ENCODE assay signal across 8 cellular contexts in the genomic region with DNA sequence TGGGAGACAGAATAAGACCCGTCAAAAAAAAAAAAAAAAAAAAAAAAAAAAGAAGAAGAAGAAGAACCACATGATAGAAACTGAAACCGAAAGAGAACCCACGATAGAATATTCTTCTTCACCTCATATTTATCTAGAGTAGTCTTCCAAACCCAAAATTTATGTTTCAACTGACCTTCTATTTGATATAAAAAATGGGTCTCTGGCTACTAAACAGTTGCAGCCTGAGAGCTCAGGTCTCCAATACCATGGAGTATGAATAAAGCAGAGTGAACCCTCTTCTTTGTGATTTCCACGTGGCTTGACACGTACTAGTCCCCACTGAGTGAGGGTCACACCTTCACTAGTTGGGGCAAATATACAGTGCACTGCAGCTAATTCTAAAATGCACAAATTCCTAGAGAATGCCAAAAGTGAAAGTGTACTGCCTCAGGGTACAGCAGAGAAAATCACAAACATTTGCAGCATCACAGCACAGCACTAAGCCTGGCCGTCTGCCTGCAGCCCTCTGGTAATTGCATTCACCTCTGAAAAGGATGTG. TPM values are rescaled to one million over a fixed set of nuclear protein-coding genes. Genes with fewer than 3 reads are reported as not detected.
DNase-seq lines count a peak whose midpoint lies in the region; ATAC-seq and TF ChIP-seq lines count a peak whose summit lies in the region.

No MANE protein-coding gene starts in this region.

- H3K36me3 Mint-ChIP-seq in activated naive CD4-positive, alpha-beta T cell treated with anti-CD3 and anti-CD28 coated beads, Interleukin-2, amount 10 ng/mL, durations not matched to agents 7 days and 5 days: no peaks in the 10 kb centered on the region
- no peaks in the 10 kb centered on the region for H3K36me3 Mint-ChIP-seq in activated naive CD8-positive, alpha-beta T cell treated with anti-CD3 and anti-CD28 coated beads, Interleukin-2, amount 10 ng/mL, durations not matched to agents 7 days and 5 days
- H3K36me3 Mint-ChIP-seq in neural progenitor cell: no peaks in the 10 kb centered on the region

- peak; percentile 48 for ATAC-seq in HG03521 (IDR thresholded peaks at IDR 0.05; ENCODE audit: unreplicated experiment)
- ATAC-seq in activated naive CD8-positive, alpha-beta T cell treated with anti-CD3 and anti-CD28 coated beads, Interleukin-2, amount 10 ng/mL, durations not matched to agents 7 days and 5 days (ENCODE audit: low read depth): peak; percentile 80

- peak overlapping the region; percentile 90 for H3K27ac Mint-ChIP-seq in activated naive CD4-positive, alpha-beta T cell treated with anti-CD3 and anti-CD28 coated beads, Interleukin-2, amount 10 ng/mL, durations not matched to agents 7 days and 5 days
- peak overlapping the region; percentile 84 for H3K27ac Mint-ChIP-seq in activated naive CD8-positive, alpha-beta T cell treated with anti-CD3 and anti-CD28 coated beads, Interleukin-2, amount 10 ng/mL, durations not matched to agents 7 days and 5 days
- H3K27ac Mint-ChIP-seq in neural progenitor cell: no peak overlapping the region

- H2AFZ ChIP-seq in neural progenitor cell (replicated peaks): peak overlapping the region; percentile 17

- peaks cover 16% of the 10 kb centered on the region for H3K4me1 Mint-ChIP-seq in activated naive CD4-positive, alpha-beta T cell treated with anti-CD3 and anti-CD28 coated beads, Interleukin-2, amount 10 ng/mL, durations not matched to agents 7 days and 5 days
- peaks cover 9% of the 10 kb centered on the region for H3K4me1 Mint-ChIP-seq in activated naive CD8-positive, alpha-beta T cell treated with anti-CD3 and anti-CD28 coated beads, Interleukin-2, amount 10 ng/mL, durations not matched to agents 7 days and 5 days
- H3K4me1 Mint-ChIP-seq in neural progenitor cell: peaks cover 9% of the 10 kb centered on the region

- no peaks in the 10 kb centered on the region for H3F3A ChIP-seq in neural progenitor cell (ENCODE audit: low read depth)

- H3K9me3 Mint-ChIP-seq in activated naive CD4-positive, alpha-beta T cell treated with anti-CD3 and anti-CD28 coated beads, Interleukin-2, amount 10 ng/mL, durations not matched to agents 7 days and 5 days: no peaks in the 10 kb centered on the region
- H3K9me3 Mint-ChIP-seq in activated naive CD8-positive, alpha-beta T cell treated with anti-CD3 and anti-CD28 coated beads, Interleukin-2, amount 10 ng/mL, durations not matched to agents 7 days and 5 days: peaks cover 2% of the 10 kb centered on the region
- H3K9me3 Mint-ChIP-seq in neural progenitor cell: no peaks in the 10 kb centered on the region

- no peaks in the 10 kb centered on the region for H3K9me3 ChIP-seq in neural progenitor cell (ENCODE audit: low read depth)

- no peaks in the 10 kb centered on the region for H3K79me2 ChIP-seq in neural progenitor cell (ENCODE audit: low read depth)

- no peaks in the 10 kb centered on the region for H3K27me3 ChIP-seq in neural progenitor cell

- CTCF ChIA-PET in activated naive CD4-positive, alpha-beta T cell treated with anti-CD3 and anti-CD28 coated beads, Interleukin-2, amount 10 ng/mL, durations not matched to agents 7 days and 5 days (lab: Charles Lee): no interaction called here

- no peaks in the 10 kb centered on the region for H3K36me3 ChIP-seq in neural progenitor cell

- H3K9ac ChIP-seq in neural progenitor cell: no peak overlapping the region

- peak overlapping the region; percentile 68 for H3K4me3 Mint-ChIP-seq in activated naive CD4-positive, alpha-beta T cell treated with anti-CD3 and anti-CD28 coated beads, Interleukin-2, amount 10 ng/mL, durations not matched to agents 7 days and 5 days
- H3K4me3 Mint-ChIP-seq in activated naive CD8-positive, alpha-beta T cell treated with anti-CD3 and anti-CD28 coated beads, Interleukin-2, amount 10 ng/mL, durations not matched to agents 7 days and 5 days: peak overlapping the region; percentile 79
- no peak overlapping the region for H3K4me3 Mint-ChIP-seq in neural progenitor cell

- H3K27ac ChIP-seq in neural progenitor cell: no peak overlapping the region

- DNase-seq in activated naive CD4-positive, alpha-beta T cell treated with anti-CD3 and anti-CD28 coated beads, Interleukin-2, amount 10 ng/mL, durations not matched to agents 7 days and 5 days: peak; percentile 21
- DNase-seq in activated naive CD4-positive, alpha-beta T cell treated with Interleukin-2 at 50 U/mL for 16 hours: no peak
- DNase-seq in activated naive CD8-positive, alpha-beta T cell treated with anti-CD3 and anti-CD28 coated beads, Interleukin-2, amount 10 ng/mL, durations not matched to agents 7 days and 5 days: peak; percentile 28
- DNase-seq in neural progenitor cell (ENCODE audit: low spot score) (no peak), DMS153 (lab: John Stamatoyannopoulos, UW) (no peak), cortex of kidney (lab: John Stamatoyannopoulos, UW) (no peak), COR-L47 (lab: John Stamatoyannopoulos, UW) (no peak)

- POLR2A ChIA-PET in activated naive CD8-positive, alpha-beta T cell treated with anti-CD3 and anti-CD28 coated beads, Interleukin-2, amount 10 ng/mL, durations not matched to agents 7 days and 5 days (lab: Charles Lee): interaction anchor here (1.5 to 1.6 kb wide), 2 partner anchors 31 to 244 kb away, joined by 5 to 9 read pairs; a partner anchor contains a TSS

- no peaks in the 10 kb centered on the region for H4K20me1 ChIP-seq in neural progenitor cell (ENCODE audit: low read depth)

- H3K4me2 ChIP-seq in neural progenitor cell: no peak overlapping the region

- no peaks in the 10 kb centered on the region for H3K27me3 Mint-ChIP-seq in activated naive CD4-positive, alpha-beta T cell treated with anti-CD3 and anti-CD28 coated beads, Interleukin-2, amount 10 ng/mL, durations not matched to agents 7 days and 5 days
- H3K27me3 Mint-ChIP-seq in activated naive CD8-positive, alpha-beta T cell treated with anti-CD3 and anti-CD28 coated beads, Interleukin-2, amount 10 ng/mL, durations not matched to agents 7 days and 5 days: no peaks in the 10 kb centered on the region
- H3K27me3 Mint-ChIP-seq in neural progenitor cell (ENCODE audit: insufficient read depth, low read depth): no peaks in the 10 kb centered on the region

- H3K4me3 ChIP-seq in neural progenitor cell: no peak overlapping the region

- H3K4me1 ChIP-seq in neural progenitor cell: no peaks in the 10 kb centered on the region

- no peak for TF ChIP-seq CTCF in neural progenitor cell (IDR thresholded peaks at IDR 0.05)

RNA-seq across cellular contexts. Expression of a gene that starts 30.8 kb away (rescaled TPM):
- 10 to 100 TPM; 27.3 to 31.0 TPM for total RNA-seq in activated naive CD8-positive, alpha-beta T cell treated with anti-CD3 and anti-CD28 coated beads, Interleukin-2, amount 10 ng/mL, durations not matched to agents 7 days and 5 days
- 62.9 and 82.7 TPM in 2 replicates for total RNA-seq in neural progenitor cell (ENCODE audit: low replicate concordance)

Comparison
In these comparisons a context has a peak if more than half of its experiments do, and no peak if none do; other contexts are left out.
1. DNase-seq: peak in activated naive CD4-positive, alpha-beta T cell treated with anti-CD3 and anti-CD28 coated beads, Interleukin-2, amount 10 ng/mL, durations not matched to agents 7 days and 5 days (single experiment) and activated naive CD8-positive, alpha-beta T cell treated with anti-CD3 and anti-CD28 coated beads, Interleukin-2, amount 10 ng/mL, durations not matched to agents 7 days and 5 days (single experiment); none in activated naive CD4-positive, alpha-beta T cell treated with Interleukin-2 at 50 U/mL for 16 hours (single experiment), neural progenitor cell (single experiment), DMS153 (single experiment), cortex of kidney (single experiment) and COR-L47 (single experiment).